ENCODE assay signal across 23 cellular contexts in genomic region chr3:39755100-39755499, GRCh38. TPM values are rescaled to one million over a fixed set of nuclear protein-coding genes. Genes with fewer than 3 reads are reported as not detected.
DNase-seq lines count a peak whose midpoint lies in the region; ATAC-seq, FAIRE-seq and TF ChIP-seq lines count a peak whose summit lies in the region.
"Had no signal": no experiment of that assay in that cellular context is flagged by ENCODE, and none has a peak within 500 bp of the region (broad histone marks: within the 10 kb centered on the region; RNA-seq: fewer than 3 reads in every experiment).

No MANE protein-coding gene starts in this region.

- WGBS in pancreas, 2 donors: 74 to 100% methylated on average over 1 of the region's 1 CpG

- no peak for DNase-seq in memory B cell (ENCODE audit: low spot score in 2 of 2)
- no peak for DNase-seq in pancreas
- no peak for DNase-seq in HUDEP-2 (lab: John Stamatoyannopoulos, UW; ENCODE audit: unreplicated experiment in 76 of 76)
- DNase-seq in retina: no peak
- DNase-seq: DND-41; GM23248; HCEC 1CT; NCI-H1930; NCI-H2171 treated with DMSO at 0.1 percent for 48 hours; NCI-H446 treated with DMSO at 0.1 percent for 48 hours; NK-92 treated with Interleukin-12 subunit alpha and Interleukin-12 subunit beta, amount 100 ng/mL, for 24 hours; OCI-M1; SIG-M5 had no signal

- no peak overlapping the region for H3K4me3 ChIP-seq in pancreas
- H3K4me3 ChIP-seq: GM23248 had no signal

- no peaks in the 10 kb centered on the region for H3K36me3 Mint-ChIP-seq in memory B cell

- ATAC-seq in GM18867 (IDR thresholded peaks at IDR 0.05; ENCODE audit: unreplicated experiment) (peak; percentile 54), GM19452 (IDR thresholded peaks at IDR 0.05; ENCODE audit: unreplicated experiment) (peak; percentile 34), HG02798 (IDR thresholded peaks at IDR 0.05; ENCODE audit: poor library complexity, unreplicated experiment) (peak; percentile 41), memory B cell (ENCODE audit: low read depth) (no peak), pancreas (no peak)

- peaks cover 7% of the 10 kb centered on the region for H3K4me1 Mint-ChIP-seq in memory B cell

- H3K27me3 ChIP-seq in pancreas: no peaks in the 10 kb centered on the region

- no peaks in the 10 kb centered on the region for H3K9me3 ChIP-seq in pancreas

- H3K9me3 Mint-ChIP-seq in memory B cell: no peaks in the 10 kb centered on the region
- H3K9me3 Mint-ChIP-seq: T-helper 1 cell treated with Interleukin-12 subunit alpha and Interleukin-12 subunit beta and Interleukin-4 antibody, amounts not matched to agents 30 μg/mL and 1 μg/mL, for 36 hours had no signal

- H3K4me3 Mint-ChIP-seq in memory B cell: no peak overlapping the region
- H3K4me3 Mint-ChIP-seq: T-helper 1 cell treated with Interleukin-12 subunit alpha and Interleukin-12 subunit beta and Interleukin-4 antibody, amounts not matched to agents 30 μg/mL and 1 μg/mL, for 36 hours had no signal

- intact Hi-C loops in pancreas (cut with DNase I): no loop called here

- peak overlapping the region; percentile 46 for H3K27ac Mint-ChIP-seq in memory B cell
- H3K27ac Mint-ChIP-seq: T-helper 1 cell treated with Interleukin-12 subunit alpha and Interleukin-12 subunit beta and Interleukin-4 antibody, amounts not matched to agents 30 μg/mL and 1 μg/mL, for 36 hours had no signal

- no peak for TF ChIP-seq CTCF in pancreas (IDR thresholded peaks at IDR 0.05)

- H3K4me1 ChIP-seq in pancreas: peaks cover 0 to 10% (median 5%) of the 10 kb centered on the region in 3 donors

- no peak for FAIRE-seq in pancreas (lab: Jason Lieb, UNC)
- FAIRE-seq: G401.6, GM12891, HTR-8/SVneo had no signal

- H3K36me3 ChIP-seq in pancreas: no peaks in the 10 kb centered on the region

- peaks cover 4% of the 10 kb centered on the region for H3K27me3 Mint-ChIP-seq in memory B cell

- no peak overlapping the region for H3K27ac ChIP-seq in pancreas
- H3K27ac ChIP-seq: C4-2B, GM23248, HL-60 had no signal

RNA-seq across cellular contexts. Expression of gene MYRIP, which starts 54.3 kb away (rescaled TPM):
- 10 to 100 TPM in 1 of 6 donors, 1 to 10 TPM in 5; 6.9 to 11.2 (median 8.7) TPM for total RNA-seq in pancreas
- polyA plus RNA-seq in pancreas: 1 to 10 TPM; 1.4 to 2.5 TPM
- total RNA-seq: RPMI7951 had no signal

Comparison
In these comparisons a context has a peak if more than half of its experiments do, and no peak if none do; other contexts are left out.
1. ATAC-seq: peak in GM18867 (single experiment), GM19452 (single experiment) and HG02798 (single experiment); none in memory B cell (single experiment) and pancreas (0 of 4).